ENCODE assay signal across 8 cellular contexts in the genomic region with DNA sequence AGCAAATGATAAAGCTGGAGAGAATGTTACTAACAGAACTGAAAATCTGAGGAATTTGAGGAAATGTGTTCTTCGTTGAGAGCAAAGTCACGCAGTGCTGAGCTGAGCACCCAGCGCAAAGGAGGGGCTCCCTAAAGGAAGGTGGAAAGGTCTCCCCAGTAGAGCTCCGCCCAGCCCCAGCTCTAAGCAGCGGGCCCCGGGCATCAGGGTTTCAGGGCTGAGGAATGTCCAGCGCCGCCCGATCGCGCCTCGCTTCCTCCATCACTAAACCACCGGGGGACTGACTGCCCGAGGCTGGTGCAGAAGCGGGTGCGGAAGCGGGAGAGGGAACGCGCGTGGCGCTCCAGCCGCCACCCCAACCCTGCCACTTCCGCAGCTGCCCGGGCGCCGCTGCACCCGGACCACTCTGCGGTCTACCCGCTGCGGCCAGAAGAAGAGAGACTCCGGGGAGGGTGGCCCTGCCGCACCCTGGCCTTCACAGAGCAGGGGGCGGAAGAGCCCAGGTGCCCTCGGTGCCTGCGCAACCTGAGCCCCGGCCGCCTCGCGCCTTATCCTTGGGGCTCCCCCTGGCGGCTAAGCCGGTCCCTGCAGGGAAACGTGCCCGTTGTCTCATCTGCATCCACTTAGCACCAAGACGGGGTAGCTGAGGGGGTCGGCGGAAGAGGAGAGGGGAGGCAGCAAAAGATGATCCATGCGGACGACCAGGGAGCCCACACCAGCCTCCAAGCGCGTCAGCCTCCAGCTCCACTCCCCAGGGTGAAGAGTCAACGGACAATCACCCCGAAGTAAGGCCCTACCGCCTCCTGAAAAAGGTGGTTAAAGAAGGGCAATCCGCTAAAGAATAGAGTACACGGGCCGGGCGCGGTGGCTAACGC. TPM values are rescaled to one million over a fixed set of nuclear protein-coding genes. Genes with fewer than 3 reads are reported as not detected.
DNase-seq lines count a peak whose midpoint lies in the region; ATAC-seq and TF ChIP-seq lines count a peak whose summit lies in the region.

No MANE protein-coding gene starts in this region.

- H2AFZ ChIP-seq in osteoblast (ENCODE audit: low read length): peak overlapping the region; percentile 93

- peak overlapping the region; percentile 88 for H3K4me2 ChIP-seq in osteoblast (ENCODE audit: insufficient read depth, low read length)

- peak; percentile 70 for ATAC-seq in GM21526 (IDR thresholded peaks at IDR 0.05; ENCODE audit: low FRiP score, unreplicated experiment)

- CTCF ChIA-PET in activated naive CD4-positive, alpha-beta T cell treated with anti-CD3 and anti-CD28 coated beads, Interleukin-2, amount 10 ng/mL, durations not matched to agents 7 days and 5 days (lab: Charles Lee): interaction anchor here (0.6 to 11.6 kb wide), 40 partner anchors 8 to 246 kb away, joined by 3 to 120 read pairs (median 4); a partner anchor contains a TSS

- H3K36me3 ChIP-seq in osteoblast (ENCODE audit: insufficient read depth, low read length): no peaks in the 10 kb centered on the region
- no peaks in the 10 kb centered on the region for H3K36me3 ChIP-seq in thymus (ENCODE audit: control insufficient read depth, insufficient read depth)

- H3K27ac ChIP-seq in osteoblast (ENCODE audit: low read depth, low read length) (no peak overlapping the region), thymus (ENCODE audit: low read depth) (peak overlapping the region; percentile 78)

- H3K4me3 ChIP-seq in LNCaP clone FGC (ENCODE audit: low read depth, low read length): peak overlapping the region; percentile 53
- H3K4me3 ChIP-seq in osteoblast (ENCODE audit: insufficient read depth, low read length): peak overlapping the region; percentile 78
- H3K4me3 ChIP-seq in thymus (ENCODE audit: low read length): peak overlapping the region; percentile 53

- peak overlapping the region; percentile 70 for H3K4me3 Mint-ChIP-seq in activated naive CD4-positive, alpha-beta T cell treated with anti-CD3 and anti-CD28 coated beads, Interleukin-2, amount 10 ng/mL, durations not matched to agents 7 days and 5 days
- H3K4me3 Mint-ChIP-seq in glutamatergic neuron (ENCODE audit: unreplicated experiment): peak overlapping the region; percentile 84

- H3K27me3 ChIP-seq in osteoblast (ENCODE audit: insufficient read depth, low read length) (no peaks in the 10 kb centered on the region), thymus (ENCODE audit: control insufficient read depth, insufficient read depth) (no peaks in the 10 kb centered on the region)

- no peaks in the 10 kb centered on the region for H4K20me1 ChIP-seq in osteoblast (ENCODE audit: insufficient read depth, low read length)

- H3K27me3 Mint-ChIP-seq in activated naive CD4-positive, alpha-beta T cell treated with anti-CD3 and anti-CD28 coated beads, Interleukin-2, amount 10 ng/mL, durations not matched to agents 7 days and 5 days: peaks cover 28% of the 10 kb centered on the region
- peaks cover 2% of the 10 kb centered on the region for H3K27me3 Mint-ChIP-seq in glutamatergic neuron (ENCODE audit: unreplicated experiment)

- H3K9me3 Mint-ChIP-seq in activated naive CD4-positive, alpha-beta T cell treated with anti-CD3 and anti-CD28 coated beads, Interleukin-2, amount 10 ng/mL, durations not matched to agents 7 days and 5 days: no peaks in the 10 kb centered on the region
- H3K9me3 Mint-ChIP-seq in glutamatergic neuron (ENCODE audit: unreplicated experiment): no peaks in the 10 kb centered on the region

- 3% methylated on average over 59 of the region's 59 CpGs for WGBS in thymus

- H3K4me1 ChIP-seq in osteoblast (ENCODE audit: insufficient read depth, low read length) (peaks cover 14% of the 10 kb centered on the region), thymus (ENCODE audit: control insufficient read depth, insufficient read depth, low read length) (peaks cover 3% of the 10 kb centered on the region)

- H3K79me2 ChIP-seq in osteoblast (ENCODE audit: insufficient read depth, low read length): no peaks in the 10 kb centered on the region

- peak; percentile 95 for TF ChIP-seq CTCF in LNCaP clone FGC (IDR thresholded peaks at IDR 0.05; ENCODE audit: control insufficient read depth, extremely low read depth, insufficient read depth)
- TF ChIP-seq CTCF in glutamatergic neuron (IDR thresholded peaks at IDR 0.05; ENCODE audit: partially characterized antibody, unreplicated experiment): peak; percentile 98
- TF ChIP-seq CTCF in osteoblast (IDR thresholded peaks at IDR 0.05; ENCODE audit: extremely low read depth, low read depth, low read length): peak; percentile 85

- H3K36me3 Mint-ChIP-seq in activated naive CD4-positive, alpha-beta T cell treated with anti-CD3 and anti-CD28 coated beads, Interleukin-2, amount 10 ng/mL, durations not matched to agents 7 days and 5 days: no peaks in the 10 kb centered on the region
- no peaks in the 10 kb centered on the region for H3K36me3 Mint-ChIP-seq in glutamatergic neuron (ENCODE audit: unreplicated experiment)

- peak; percentile 45 for DNase-seq in DMS114 treated with DMSO at 0.1 percent for 48 hours (lab: John Stamatoyannopoulos, UW; ENCODE audit: unreplicated experiment)
- peak; percentile 6 for DNase-seq in LNCaP clone FGC (ENCODE audit: low read depth)
- DNase-seq in SK-MEL-5 (ENCODE audit: low read depth, low spot score): peak; percentile 78
- peak; percentile 93 for DNase-seq in activated naive CD4-positive, alpha-beta T cell treated with anti-CD3 and anti-CD28 coated beads, Interleukin-2, amount 10 ng/mL, durations not matched to agents 7 days and 5 days
- DNase-seq in glutamatergic neuron: peak; percentile 93
- peak; percentile 94 for DNase-seq in osteoblast (ENCODE audit: insufficient read length, low spot score, missing footprints)

- in situ Hi-C loops in SK-MEL-5 (cut with HindIII; ENCODE audit: low pct_unique_long_range_greater_than_20kb, low sequenced_read_pairs): no loop called here

- peaks cover 35% of the 10 kb centered on the region for H3K4me1 Mint-ChIP-seq in activated naive CD4-positive, alpha-beta T cell treated with anti-CD3 and anti-CD28 coated beads, Interleukin-2, amount 10 ng/mL, durations not matched to agents 7 days and 5 days
- no peaks in the 10 kb centered on the region for H3K4me1 Mint-ChIP-seq in glutamatergic neuron (ENCODE audit: low read depth, unreplicated experiment)

- H3K9me3 ChIP-seq in osteoblast (ENCODE audit: low read depth, low read length) (no peaks in the 10 kb centered on the region), thymus (ENCODE audit: control insufficient read depth) (no peaks in the 10 kb centered on the region)

- peak overlapping the region; percentile 74 for H3K27ac Mint-ChIP-seq in activated naive CD4-positive, alpha-beta T cell treated with anti-CD3 and anti-CD28 coated beads, Interleukin-2, amount 10 ng/mL, durations not matched to agents 7 days and 5 days
- H3K27ac Mint-ChIP-seq in glutamatergic neuron (ENCODE audit: unreplicated experiment): no peak overlapping the region

RNA-seq across cellular contexts. Expression of a gene that starts 12.4 kb away (rescaled TPM):
- not detected in 2 replicates for total RNA-seq in SK-MEL-5 (2014; rRNA removed; shearing (Covaris generic))
- polyA plus RNA-seq in SK-MEL-5 (2015; cell fraction: cytosol; rRNA removed): not detected in 2 replicates
- not detected in 2 replicates for polyA plus RNA-seq in SK-MEL-5 (2015; cell fraction: nucleus; rRNA removed)
- total RNA-seq in glutamatergic neuron (ENCODE audit: unreplicated experiment) (not detected), osteoblast (not detected in 2 replicates)
- polyA plus RNA-seq in thymus: 0.02 TPM

RNA-seq across cellular contexts. Expression of a gene that starts 48.8 kb away (rescaled TPM):
- total RNA-seq in SK-MEL-5 (2014; rRNA removed; shearing (Covaris generic)): 0.16 and 0.26 TPM in 2 replicates
- 0.21 and 0.86 TPM in 2 replicates for polyA plus RNA-seq in SK-MEL-5 (2015; cell fraction: cytosol; rRNA removed)
- polyA plus RNA-seq in SK-MEL-5 (2015; cell fraction: nucleus; rRNA removed): 1.3 TPM in 2 replicates
- total RNA-seq in glutamatergic neuron (ENCODE audit: unreplicated experiment) (not detected), osteoblast (under 0.01 TPM in 2 replicates)
- 5.1 TPM for polyA plus RNA-seq in thymus

RNA-seq across cellular contexts. Expression of a gene that starts 58.0 kb away (rescaled TPM):
- 11.9 and 17.3 TPM in 2 replicates for total RNA-seq in SK-MEL-5 (2014; rRNA removed; shearing (Covaris generic))
- polyA plus RNA-seq in SK-MEL-5 (2015; cell fraction: cytosol; rRNA removed): 20.4 and 22.6 TPM in 2 replicates
- polyA plus RNA-seq in SK-MEL-5 (2015; cell fraction: nucleus; rRNA removed): 157 and 179 TPM in 2 replicates
- 55.7 TPM for total RNA-seq in glutamatergic neuron (ENCODE audit: unreplicated experiment)
- 20.6 and 21.5 TPM in 2 replicates for total RNA-seq in osteoblast
- polyA plus RNA-seq in thymus: 39.0 TPM

RNA-seq across cellular contexts. Expression of a gene that starts 58.3 kb away (rescaled TPM):
- 22.1 and 27.3 TPM in 2 replicates for total RNA-seq in SK-MEL-5 (2014; rRNA removed; shearing (Covaris generic))
- polyA plus RNA-seq in SK-MEL-5 (2015; cell fraction: cytosol; rRNA removed): 144 and 179 TPM in 2 replicates
- polyA plus RNA-seq in SK-MEL-5 (2015; cell fraction: nucleus; rRNA removed): 26.4 and 28.8 TPM in 2 replicates
- 214 TPM for total RNA-seq in glutamatergic neuron (ENCODE audit: unreplicated experiment)
- 26.1 and 27.4 TPM in 2 replicates for total RNA-seq in osteoblast
- polyA plus RNA-seq in thymus: 137 TPM

Comparison
In these comparisons a context has a peak if more than half of its experiments do, and no peak if none do; other contexts are left out.
1. DNase-seq: peak in every context shown above with its lines; median percentile 94 in osteoblast; 93 in activated naive CD4-positive, alpha-beta T cell treated with anti-CD3 and anti-CD28 coated beads, Interleukin-2, amount 10 ng/mL, durations not matched to agents 7 days and 5 days; 93 in glutamatergic neuron; 78 in SK-MEL-5; 45 in DMS114 treated with DMSO at 0.1 percent for 48 hours; 6 in LNCaP clone FGC.